In the genomic region with DNA sequence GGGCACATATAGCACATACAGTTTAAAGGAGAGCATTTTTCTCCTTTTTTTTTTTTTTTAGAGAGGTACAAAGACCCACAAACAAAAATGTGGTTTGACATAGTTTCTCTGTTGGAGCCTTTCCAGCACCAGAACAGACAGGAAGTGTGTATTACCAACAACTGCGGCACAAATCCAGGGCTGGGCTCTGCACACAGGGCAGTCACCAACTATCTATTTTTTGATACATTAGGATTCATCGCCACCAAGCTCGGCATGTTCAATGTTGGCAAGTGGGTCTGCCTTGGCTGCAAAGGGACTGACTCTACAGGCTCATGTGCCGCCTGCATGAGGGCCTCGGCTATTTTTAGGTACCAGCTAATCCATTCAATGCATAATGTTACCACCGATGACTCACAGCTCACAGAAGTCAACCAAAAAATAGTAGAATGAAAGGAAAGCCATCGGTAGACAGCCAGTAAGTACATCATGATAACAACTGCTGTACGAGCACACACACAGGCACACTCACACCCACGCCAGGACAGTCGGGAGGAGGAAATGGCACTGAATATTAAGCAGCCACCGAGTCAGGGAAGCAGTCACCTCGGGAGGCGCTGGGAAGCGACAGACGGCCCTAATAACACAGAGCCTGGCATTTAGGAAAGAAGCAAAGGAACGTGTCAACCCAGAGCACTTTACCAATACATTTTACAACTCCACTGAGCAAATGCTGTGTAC, we compare ENCODE assay signal across 8 cellular contexts.
A peak's percentile ranks its signal among the peaks of the same experiment; 100 is the strongest.
DNase-seq lines count a peak whose midpoint lies in the region; ATAC-seq lines count a peak whose summit lies in the region.

No MANE protein-coding gene starts in this region.

- peak overlapping the region; percentile 24 to 94 for H2BK12ac ChIP-seq in mesenchymal stem cell (ENCODE audit: low read length in 2 of 2)

- H3K4me1 ChIP-seq in mesenchymal stem cell (ENCODE audit: control insufficient read depth, insufficient read depth, low read depth, low read length): peaks cover 34% of the 10 kb centered on the region

- peak overlapping the region; percentile 10 to 13 for H3K4ac ChIP-seq in mesenchymal stem cell (ENCODE audit: low read depth in 1 of 2, low read length in 2 of 2)

- no peak overlapping the region for H2BK5ac ChIP-seq in mesenchymal stem cell (ENCODE audit: low read depth, low read length, poor library complexity, severe bottlenecking)

- no peak overlapping the region for H2AK5ac ChIP-seq in mesenchymal stem cell (ENCODE audit: low read length, severe bottlenecking)

- 7% methylated on average over 15 of the region's 16 CpGs for WGBS in mesenchymal stem cell

- peak overlapping the region; percentile 84 for H3K27ac ChIP-seq in mesenchymal stem cell (ENCODE audit: low read length, poor library complexity, severe bottlenecking)

- H3K79me1 ChIP-seq in mesenchymal stem cell (replicated peaks; ENCODE audit: low read length, poor library complexity, severe bottlenecking): peaks cover 6% of the 10 kb centered on the region

- H4K8ac ChIP-seq in mesenchymal stem cell (ENCODE audit: low read length): peak overlapping the region; percentile 73

- peak overlapping the region; percentile 25 to 78 for H3K18ac ChIP-seq in mesenchymal stem cell (ENCODE audit: low read depth in 1 of 2, low read length in 2 of 2)

- DNase-seq in NCI-H2196 treated with DMSO at 0.1 percent for 48 hours (lab: John Stamatoyannopoulos, UW; ENCODE audit: unreplicated experiment) (peak; percentile 43), dermis microvascular lymphatic vessel endothelial cell (ENCODE audit: low read depth in 2 of 2) (peak; percentile 81 to 97), mesenchymal stem cell (peak; percentile 98), DMS79 treated with DMSO at 0.1 percent for 48 hours (lab: John Stamatoyannopoulos, UW) (no peak)
- DNase-seq in activated CD4-positive, alpha-beta T cell treated with anti-CD3 and anti-CD28 coated beads, Interleukin-2, amount 50 U/mL, for 48 hours: peak; percentile 59 to 68
- peak; percentile 30 for DNase-seq in stimulated activated CD8-positive, alpha-beta memory T cell treated with anti-CD3 and anti-CD28 coated beads, Interleukin-15, amount 100 ng/mL, for 1 hour (ENCODE audit: low read depth)

- H3K4me3 ChIP-seq in mesenchymal stem cell (ENCODE audit: insufficient read depth in 1 of 2, low read depth in 1 of 2, low read length in 2 of 2): peak overlapping the region in 1 of 2 experiments; percentile 58

- H3K4me2 ChIP-seq in mesenchymal stem cell (ENCODE audit: low read length, poor library complexity, severe bottlenecking): peak overlapping the region; percentile 52

- peak overlapping the region; percentile 80 for H3K9ac ChIP-seq in mesenchymal stem cell (ENCODE audit: low read length)

- H3K9me3 ChIP-seq in mesenchymal stem cell (ENCODE audit: control insufficient read depth, low read length): no peaks in the 10 kb centered on the region

- no peaks in the 10 kb centered on the region for H3K27me3 ChIP-seq in mesenchymal stem cell (ENCODE audit: control insufficient read depth in 1 of 2, insufficient read depth in 1 of 2, low read length in 2 of 2)

- no peaks in the 10 kb centered on the region for H3K36me3 ChIP-seq in mesenchymal stem cell (ENCODE audit: control insufficient read depth in 1 of 2, insufficient read depth in 2 of 2, low read depth in 1 of 2, low read length in 2 of 2)

- H2BK120ac ChIP-seq in mesenchymal stem cell (ENCODE audit: low read depth, low read length): peak overlapping the region; percentile 68

- H3K14ac ChIP-seq in mesenchymal stem cell (ENCODE audit: low read length in 2 of 2): no peak overlapping the region

- H2AFZ ChIP-seq in mesenchymal stem cell (ENCODE audit: low read depth, low read length): no peak overlapping the region

- ATAC-seq in GM18498 (IDR thresholded peaks at IDR 0.05; ENCODE audit: unreplicated experiment) (peak; percentile 63), HG02763 (IDR thresholded peaks at IDR 0.05; ENCODE audit: unreplicated experiment) (peak; percentile 52)

- H4K91ac ChIP-seq in mesenchymal stem cell (ENCODE audit: low read length): peak overlapping the region; percentile 83

- no peak overlapping the region for H3K23ac ChIP-seq in mesenchymal stem cell (ENCODE audit: low read length in 2 of 2)

- H2BK15ac ChIP-seq in mesenchymal stem cell (ENCODE audit: low read depth, poor library complexity, severe bottlenecking): peak overlapping the region; percentile 26
